Comparison of ENCODE assay signal across 1 cellular context in the genomic region with DNA sequence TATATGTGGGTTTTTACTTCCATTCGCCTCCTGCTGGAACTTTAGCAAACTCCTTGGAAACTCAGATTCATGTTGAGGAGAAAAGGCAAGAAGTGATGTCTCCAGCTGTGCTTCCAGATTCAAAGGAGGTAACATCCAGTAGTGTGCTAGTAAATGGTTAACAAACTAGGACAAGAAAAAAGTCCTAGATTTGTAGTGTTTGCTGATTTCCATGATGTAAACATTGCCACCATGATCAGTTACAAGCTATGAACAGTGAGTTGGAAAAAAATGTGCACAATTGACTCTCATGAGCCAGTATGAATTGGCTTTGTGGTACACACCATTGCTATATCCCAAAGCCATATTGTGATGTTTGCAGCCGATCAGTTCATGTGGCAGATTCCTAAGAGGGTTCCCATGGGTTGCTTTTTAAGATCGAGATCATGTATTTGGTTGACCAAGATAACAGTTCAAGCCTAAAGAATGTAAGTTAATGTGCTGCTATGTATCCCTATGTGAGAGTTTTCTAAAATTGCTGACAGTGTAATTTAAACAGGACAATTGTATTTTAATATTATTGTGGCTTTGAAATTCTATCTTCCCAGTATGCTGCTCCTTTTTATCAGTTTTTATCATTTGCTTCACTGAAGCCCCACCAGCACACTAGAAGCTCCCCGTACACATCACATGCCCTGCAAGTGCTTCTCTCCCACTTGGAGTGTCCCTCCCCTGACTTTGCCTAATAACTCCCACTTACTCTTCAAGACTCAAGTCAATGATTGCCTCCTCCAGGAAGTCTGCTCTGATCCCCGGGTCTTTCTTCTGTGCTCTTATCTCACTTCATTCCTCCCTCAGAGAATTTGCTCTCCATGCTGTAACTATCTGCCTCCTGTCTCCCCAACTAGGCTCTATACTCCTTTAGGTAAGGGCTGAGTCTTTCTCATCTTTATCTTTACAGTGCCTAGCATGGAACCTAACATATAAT.
TF ChIP-seq lines count a peak whose summit lies in the region.

No MANE protein-coding gene starts in this region.

TF ChIP-seq in GM23338, 12 proteins besides CTCF, POLR2A, EP300 and RAD21 (continued from another document):
- TF ChIP-seq, protein P1, sequence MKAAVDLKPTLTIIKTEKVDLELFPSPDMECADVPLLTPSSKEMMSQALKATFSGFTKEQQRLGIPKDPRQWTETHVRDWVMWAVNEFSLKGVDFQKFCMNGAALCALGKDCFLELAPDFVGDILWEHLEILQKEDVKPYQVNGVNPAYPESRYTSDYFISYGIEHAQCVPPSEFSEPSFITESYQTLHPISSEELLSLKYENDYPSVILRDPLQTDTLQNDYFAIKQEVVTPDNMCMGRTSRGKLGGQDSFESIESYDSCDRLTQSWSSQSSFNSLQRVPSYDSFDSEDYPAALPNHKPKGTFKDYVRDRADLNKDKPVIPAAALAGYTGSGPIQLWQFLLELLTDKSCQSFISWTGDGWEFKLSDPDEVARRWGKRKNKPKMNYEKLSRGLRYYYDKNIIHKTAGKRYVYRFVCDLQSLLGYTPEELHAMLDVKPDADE (IDR thresholded peaks at IDR 0.05) = no peak
- TF ChIP-seq EZH2 (IDR thresholded peaks at IDR 0.05; ENCODE audit: low read depth, unreplicated experiment) (no peak), ZNF331 (CRISPR knock-in tag; IDR thresholded peaks at IDR 0.05; ENCODE audit: low read depth) (no peak), STAT1 (IDR thresholded peaks at IDR 0.05; ENCODE audit: unreplicated experiment) (no peak), NANOG (IDR thresholded peaks at IDR 0.05; ENCODE audit: borderline replicate concordance) (no peak)
- TF ChIP-seq, protein P2, sequence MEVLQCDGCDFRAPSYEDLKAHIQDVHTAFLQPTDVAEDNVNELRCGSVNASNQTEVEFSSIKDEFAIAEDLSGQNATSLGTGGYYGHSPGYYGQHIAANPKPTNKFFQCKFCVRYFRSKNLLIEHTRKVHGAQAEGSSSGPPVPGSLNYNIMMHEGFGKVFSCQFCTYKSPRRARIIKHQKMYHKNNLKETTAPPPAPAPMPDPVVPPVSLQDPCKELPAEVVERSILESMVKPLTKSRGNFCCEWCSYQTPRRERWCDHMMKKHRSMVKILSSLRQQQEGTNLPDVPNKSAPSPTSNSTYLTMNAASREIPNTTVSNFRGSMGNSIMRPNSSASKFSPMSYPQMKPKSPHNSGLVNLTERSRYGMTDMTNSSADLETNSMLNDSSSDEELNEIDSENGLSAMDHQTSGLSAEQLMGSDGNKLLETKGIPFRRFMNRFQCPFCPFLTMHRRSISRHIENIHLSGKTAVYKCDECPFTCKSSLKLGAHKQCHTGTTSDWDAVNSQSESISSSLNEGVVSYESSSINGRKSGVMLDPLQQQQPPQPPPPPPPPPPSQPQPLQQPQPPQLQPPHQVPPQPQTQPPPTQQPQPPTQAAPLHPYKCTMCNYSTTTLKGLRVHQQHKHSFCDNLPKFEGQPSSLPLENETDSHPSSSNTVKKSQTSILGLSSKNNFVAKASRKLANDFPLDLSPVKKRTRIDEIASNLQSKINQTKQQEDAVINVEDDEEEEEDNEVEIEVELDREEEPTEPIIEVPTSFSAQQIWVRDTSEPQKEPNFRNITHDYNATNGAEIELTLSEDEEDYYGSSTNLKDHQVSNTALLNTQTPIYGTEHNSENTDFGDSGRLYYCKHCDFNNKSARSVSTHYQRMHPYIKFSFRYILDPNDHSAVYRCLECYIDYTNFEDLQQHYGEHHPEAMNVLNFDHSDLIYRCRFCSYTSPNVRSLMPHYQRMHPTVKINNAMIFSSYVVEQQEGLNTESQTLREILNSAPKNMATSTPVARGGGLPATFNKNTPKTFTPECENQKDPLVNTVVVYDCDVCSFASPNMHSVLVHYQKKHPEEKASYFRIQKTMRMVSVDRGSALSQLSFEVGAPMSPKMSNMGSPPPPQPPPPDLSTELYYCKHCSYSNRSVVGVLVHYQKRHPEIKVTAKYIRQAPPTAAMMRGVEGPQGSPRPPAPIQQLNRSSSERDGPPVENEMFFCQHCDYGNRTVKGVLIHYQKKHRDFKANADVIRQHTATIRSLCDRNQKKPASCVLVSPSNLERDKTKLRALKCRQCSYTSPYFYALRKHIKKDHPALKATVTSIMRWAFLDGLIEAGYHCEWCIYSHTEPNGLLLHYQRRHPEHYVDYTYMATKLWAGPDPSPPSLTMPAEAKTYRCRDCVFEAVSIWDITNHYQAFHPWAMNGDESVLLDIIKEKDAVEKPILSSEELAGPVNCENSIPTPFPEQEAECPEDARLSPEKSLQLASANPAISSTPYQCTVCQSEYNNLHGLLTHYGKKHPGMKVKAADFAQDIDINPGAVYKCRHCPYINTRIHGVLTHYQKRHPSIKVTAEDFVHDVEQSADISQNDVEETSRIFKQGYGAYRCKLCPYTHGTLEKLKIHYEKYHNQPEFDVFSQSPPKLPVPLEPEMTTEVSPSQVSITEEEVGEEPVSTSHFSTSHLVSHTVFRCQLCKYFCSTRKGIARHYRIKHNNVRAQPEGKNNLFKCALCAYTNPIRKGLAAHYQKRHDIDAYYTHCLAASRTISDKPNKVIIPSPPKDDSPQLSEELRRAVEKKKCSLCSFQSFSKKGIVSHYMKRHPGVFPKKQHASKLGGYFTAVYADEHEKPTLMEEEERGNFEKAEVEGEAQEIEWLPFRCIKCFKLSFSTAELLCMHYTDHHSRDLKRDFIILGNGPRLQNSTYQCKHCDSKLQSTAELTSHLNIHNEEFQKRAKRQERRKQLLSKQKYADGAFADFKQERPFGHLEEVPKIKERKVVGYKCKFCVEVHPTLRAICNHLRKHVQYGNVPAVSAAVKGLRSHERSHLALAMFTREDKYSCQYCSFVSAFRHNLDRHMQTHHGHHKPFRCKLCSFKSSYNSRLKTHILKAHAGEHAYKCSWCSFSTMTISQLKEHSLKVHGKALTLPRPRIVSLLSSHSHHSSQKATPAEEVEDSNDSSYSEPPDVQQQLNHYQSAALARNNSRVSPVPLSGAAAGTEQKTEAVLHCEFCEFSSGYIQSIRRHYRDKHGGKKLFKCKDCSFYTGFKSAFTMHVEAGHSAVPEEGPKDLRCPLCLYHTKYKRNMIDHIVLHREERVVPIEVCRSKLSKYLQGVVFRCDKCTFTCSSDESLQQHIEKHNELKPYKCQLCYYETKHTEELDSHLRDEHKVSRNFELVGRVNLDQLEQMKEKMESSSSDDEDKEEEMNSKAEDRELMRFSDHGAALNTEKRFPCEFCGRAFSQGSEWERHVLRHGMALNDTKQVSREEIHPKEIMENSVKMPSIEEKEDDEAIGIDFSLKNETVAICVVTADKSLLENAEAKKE (CRISPR knock-in tag; IDR thresholded peaks at IDR 0.05) = no peak
- TF ChIP-seq, protein P3, sequence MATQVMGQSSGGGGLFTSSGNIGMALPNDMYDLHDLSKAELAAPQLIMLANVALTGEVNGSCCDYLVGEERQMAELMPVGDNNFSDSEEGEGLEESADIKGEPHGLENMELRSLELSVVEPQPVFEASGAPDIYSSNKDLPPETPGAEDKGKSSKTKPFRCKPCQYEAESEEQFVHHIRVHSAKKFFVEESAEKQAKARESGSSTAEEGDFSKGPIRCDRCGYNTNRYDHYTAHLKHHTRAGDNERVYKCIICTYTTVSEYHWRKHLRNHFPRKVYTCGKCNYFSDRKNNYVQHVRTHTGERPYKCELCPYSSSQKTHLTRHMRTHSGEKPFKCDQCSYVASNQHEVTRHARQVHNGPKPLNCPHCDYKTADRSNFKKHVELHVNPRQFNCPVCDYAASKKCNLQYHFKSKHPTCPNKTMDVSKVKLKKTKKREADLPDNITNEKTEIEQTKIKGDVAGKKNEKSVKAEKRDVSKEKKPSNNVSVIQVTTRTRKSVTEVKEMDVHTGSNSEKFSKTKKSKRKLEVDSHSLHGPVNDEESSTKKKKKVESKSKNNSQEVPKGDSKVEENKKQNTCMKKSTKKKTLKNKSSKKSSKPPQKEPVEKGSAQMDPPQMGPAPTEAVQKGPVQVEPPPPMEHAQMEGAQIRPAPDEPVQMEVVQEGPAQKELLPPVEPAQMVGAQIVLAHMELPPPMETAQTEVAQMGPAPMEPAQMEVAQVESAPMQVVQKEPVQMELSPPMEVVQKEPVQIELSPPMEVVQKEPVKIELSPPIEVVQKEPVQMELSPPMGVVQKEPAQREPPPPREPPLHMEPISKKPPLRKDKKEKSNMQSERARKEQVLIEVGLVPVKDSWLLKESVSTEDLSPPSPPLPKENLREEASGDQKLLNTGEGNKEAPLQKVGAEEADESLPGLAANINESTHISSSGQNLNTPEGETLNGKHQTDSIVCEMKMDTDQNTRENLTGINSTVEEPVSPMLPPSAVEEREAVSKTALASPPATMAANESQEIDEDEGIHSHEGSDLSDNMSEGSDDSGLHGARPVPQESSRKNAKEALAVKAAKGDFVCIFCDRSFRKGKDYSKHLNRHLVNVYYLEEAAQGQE (IDR thresholded peaks at IDR 0.05; ENCODE audit: unreplicated experiment) = no peak
